Comparison of ENCODE assay signal across 18 cellular contexts in genomic region chr17:57957120-57957850, GRCh38. TPM values are rescaled to one million over a fixed set of nuclear protein-coding genes. Genes with fewer than 3 reads are reported as not detected.
A peak's percentile ranks its signal among the peaks of the same experiment; 100 is the strongest.
DNase-seq lines count a peak whose midpoint lies in the region; ATAC-seq, FAIRE-seq and TF ChIP-seq lines count a peak whose summit lies in the region.
"Had no signal": no experiment of that assay in that cellular context is flagged by ENCODE, and none has a peak within 500 bp of the region (broad histone marks: within the 10 kb centered on the region; RNA-seq: fewer than 3 reads in every experiment).

No MANE protein-coding gene starts in this region.

- FAIRE-seq in H1 (lab: Jason Lieb, UNC): no peak
- FAIRE-seq: islet of Langerhans had no signal

- H3K27ac ChIP-seq in right atrium auricular region (no peak overlapping the region), right cardiac atrium (ENCODE audit: low read length) (no peak overlapping the region), H1 (ENCODE audit: low read depth, low read length) (no peak overlapping the region)
- no peak overlapping the region for H3K27ac ChIP-seq in effector memory CD4-positive, alpha-beta T cell (ENCODE audit: insufficient read depth, low read length, poor library complexity, severe bottlenecking)
- H3K27ac ChIP-seq: VCaP had no signal

- H4K8ac ChIP-seq in H1 (ENCODE audit: extremely low read depth, insufficient read depth, low read length): no peak overlapping the region; the same call in 1 of the 2 replicates

- H3K23me2 ChIP-seq in H1 (ENCODE audit: low read depth, low read length): peaks cover 8% of the 10 kb centered on the region; the same call in 1 of the 2 replicates

- no peaks in the 10 kb centered on the region for H3K79me1 ChIP-seq in H1 (ENCODE audit: low read depth, low read length)

- no peak for TF ChIP-seq POLR2A in H1 (IDR thresholded peaks at IDR 0.05; ENCODE audit: control extremely low read depth in 1 of 2, low read depth in 2 of 2, low read length in 2 of 2)

- H3K79me2 ChIP-seq in H1 (ENCODE audit: control insufficient read depth in 1 of 2, insufficient read depth in 2 of 2, low read length in 2 of 2): no peaks in the 10 kb centered on the region

- H3K56ac ChIP-seq in H1 (replicated peaks; ENCODE audit: insufficient read length, low read depth, low read length): no peak overlapping the region

- H2BK5ac ChIP-seq in H1 (ENCODE audit: low read depth, low read length): no peak overlapping the region

- no peak overlapping the region for H3K4me3 ChIP-seq in right atrium auricular region
- H3K4me3 ChIP-seq in right cardiac atrium (ENCODE audit: low read length): no peak overlapping the region
- no peak overlapping the region for H3K4me3 ChIP-seq in H1 (ENCODE audit: extremely low read depth in 1 of 4, insufficient read depth in 2 of 4, low read depth in 3 of 4, low read length in 4 of 4)
- no peak overlapping the region for H3K4me3 ChIP-seq in effector memory CD4-positive, alpha-beta T cell (ENCODE audit: insufficient read depth, low read depth, low read length, poor library complexity, severe bottlenecking)
- H3K4me3 ChIP-seq: transverse colon had no signal

- POLR2A ChIA-PET in H1 (lab: Charles Lee; ENCODE audit: partially characterized antibody): interaction anchor here (0.7 to 2.6 kb wide), 7 partner anchors 10 to 102 kb away, joined by 3 to 9 read pairs (median 4); no protein-coding TSS in a partner anchor

- no peak overlapping the region for H3K14ac ChIP-seq in H1 (ENCODE audit: insufficient read length)

- DNase-seq in right atrium auricular region (ENCODE audit: low spot score) (peak; percentile 42), right cardiac atrium (no peak), H1 (ENCODE audit: low read depth in 1 of 2, low spot score in 2 of 2) (peak in 1 of 2 experiments; percentile 43), posterior vena cava (ENCODE audit: low spot score) (peak; percentile 26), NCI-H146 (lab: John Stamatoyannopoulos, UW) (no peak), pons (ENCODE audit: low spot score) (no peak)
- DNase-seq in effector memory CD4-positive, alpha-beta T cell: no peak
- DNase-seq: activated CD8-positive, alpha-beta T cell treated with anti-CD3 and anti-CD28 coated beads, Interleukin-2, amount 10 ng/mL, durations not matched to agents 7 days and 5 days; activated T-cell treated with anti-CD3 and anti-CD28 coated beads, Interleukin-2, amount 50 U/mL, for 72 hours; effector CD8-positive, alpha-beta T cell; heart right ventricle; NCI-H345; RPMI8226; T-helper 1 cell; transverse colon had no signal

- 0 out of 2 replicates have a peak overlapping the region, but pooled peaks have one; percentile 72 for H2BK15ac ChIP-seq in H1 (ENCODE audit: low read length)

- H4K91ac ChIP-seq in H1 (replicated peaks; ENCODE audit: insufficient read length, low read length): no peak overlapping the region

- no peak for ATAC-seq in right cardiac atrium
- ATAC-seq in GM21717 (IDR thresholded peaks at IDR 0.05; ENCODE audit: unreplicated experiment): no peak
- ATAC-seq: heart right ventricle had no signal

- TF ChIP-seq CTCF in right atrium auricular region (IDR thresholded peaks at IDR 0.05): no peak
- no peak for TF ChIP-seq CTCF in H1 (IDR thresholded peaks at IDR 0.05; ENCODE audit: control extremely low read depth in 1 of 3, insufficient read depth in 1 of 3, low read depth in 1 of 3, low read length in 3 of 3)

- 95% methylated on average over 8 of the region's 8 CpGs for WGBS in right cardiac atrium
- WGBS in H1 (ENCODE audit: extremely low coverage in 1 of 2, insufficient coverage in 1 of 2, insufficient read length in 1 of 2, insufficient replicate concordance in 2 of 2, low coverage in 1 of 2, low lambda C conversion rate in 2 of 2, missing lambda C conversion rate in 1 of 2), 2 experiments: 88% methylated on average over 8 of the region's 8 CpGs; no CpG with 5 or more reads in 1 of the 2 experiments

- CTCF ChIA-PET in H1 (lab: Charles Lee; ENCODE audit: partially characterized antibody): interaction anchor here (0.8 to 13.5 kb wide), 9 partner anchors 10 to 165 kb away, joined by 4 to 162 read pairs (median 9); no protein-coding TSS in a partner anchor

- no peak overlapping the region; the same call in 1 of the 2 replicates for H2AFZ ChIP-seq in H1 (ENCODE audit: low read length)

- TF ChIP-seq RAD21 in H1 (IDR thresholded peaks at IDR 0.05 in 1 of 2, conservative IDR thresholded peaks at IDR 0.05 in 1 of 2; ENCODE audit: low read depth in 2 of 2, low read length in 2 of 2): no peak

- no peak for TF ChIP-seq EP300 in H1 (IDR thresholded peaks at IDR 0.05; ENCODE audit: borderline replicate concordance in 1 of 2, low read depth in 2 of 2, low read length in 2 of 2)

- no peak overlapping the region for H3K4ac ChIP-seq in H1 (replicated peaks; ENCODE audit: insufficient read length, low read depth, low read length)

- H3K18ac ChIP-seq in H1 (ENCODE audit: extremely low read depth, low read length): no peak overlapping the region; the same call in 1 of the 2 replicates

- H3K23ac ChIP-seq in H1 (ENCODE audit: insufficient read length): no peak overlapping the region

- H2AK5ac ChIP-seq in H1 (ENCODE audit: low read depth, low read length): no peak overlapping the region

- intact Hi-C loops in right cardiac atrium (cut with DNase I): loop anchor here in 2 of 4 donors (5.0 to 10.0 kb wide), 2 partner anchors 62 to 65 kb away; no protein-coding TSS in a partner anchor
- intact Hi-C loops in posterior vena cava (cut with DNase I): loop anchor here (5.0 to 10.0 kb wide), 2 partner anchors 62 to 65 kb away; no protein-coding TSS in a partner anchor

- no peak overlapping the region for H2BK120ac ChIP-seq in H1 (replicated peaks; ENCODE audit: low read depth, low read length)

- no peaks in the 10 kb centered on the region for H3K27me3 ChIP-seq in right atrium auricular region
- H3K27me3 ChIP-seq in right cardiac atrium (ENCODE audit: control insufficient read depth, insufficient read depth): no peaks in the 10 kb centered on the region
- peaks cover 0 to 30% (median 20%) of the 10 kb centered on the region in 4 experiments; a peak in 6 of 7 replicates for H3K27me3 ChIP-seq in H1 (replicated peaks in 1 of 4; ENCODE audit: control insufficient read depth in 3 of 4, extremely low read depth in 1 of 4, insufficient read depth in 3 of 4, low read length in 3 of 4)
- H3K27me3 ChIP-seq in effector memory CD4-positive, alpha-beta T cell (replicated peaks; ENCODE audit: control insufficient read depth, insufficient read depth, low read length, poor library complexity, severe bottlenecking): peaks cover 5% of the 10 kb centered on the region
- H3K27me3 ChIP-seq: transverse colon had no signal

- no peak overlapping the region for H3K9ac ChIP-seq in H1 (replicated peaks in 1 of 4; ENCODE audit: extremely low read depth in 1 of 4, low read depth in 3 of 4, low read length in 3 of 4)

- no peak overlapping the region for H4K5ac ChIP-seq in H1 (ENCODE audit: insufficient read length, low read depth, low read length)

- peak overlapping the region; percentile 61; the same call in 1 of the 2 replicates for H2BK20ac ChIP-seq in H1 (ENCODE audit: low read length)

- H3K36me3 ChIP-seq in right atrium auricular region: no peaks in the 10 kb centered on the region
- no peaks in the 10 kb centered on the region for H3K36me3 ChIP-seq in H1 (ENCODE audit: control insufficient read depth in 2 of 4, insufficient read depth in 4 of 4, low read length in 3 of 4)
- H3K36me3 ChIP-seq in effector memory CD4-positive, alpha-beta T cell (ENCODE audit: control insufficient read depth, insufficient read depth, low read length): no peaks in the 10 kb centered on the region
- H3K36me3 ChIP-seq: heart right ventricle, transverse colon had no signal

- 0 out of 2 replicates have a peak overlapping the region, but pooled peaks have one; percentile 68 for H2BK12ac ChIP-seq in H1 (ENCODE audit: low read depth, low read length)

- H3K4me1 ChIP-seq in right atrium auricular region (peaks cover 0 to 31% of the 10 kb centered on the region in 2 donors), right cardiac atrium (ENCODE audit: control insufficient read depth, insufficient read depth, low read length) (peaks cover 20% of the 10 kb centered on the region), H1 (replicated peaks in 1 of 4; ENCODE audit: control insufficient read depth in 3 of 4, insufficient read depth in 4 of 4, low read length in 3 of 4) (peaks cover 10 to 23% (median 13%) of the 10 kb centered on the region in 4 experiments; a peak in 6 of 7 replicates)
- H3K4me1 ChIP-seq in effector memory CD4-positive, alpha-beta T cell (ENCODE audit: control insufficient read depth, insufficient read depth, low read length, poor library complexity, severe bottlenecking): peaks cover 16% of the 10 kb centered on the region

- no peaks in the 10 kb centered on the region for H4K20me1 ChIP-seq in H1 (replicated peaks in 1 of 2; ENCODE audit: control insufficient read depth in 1 of 2, insufficient read depth in 2 of 2, low read length in 2 of 2)

- H3K4me2 ChIP-seq in H1 (ENCODE audit: insufficient read depth in 1 of 2, low read depth in 2 of 2, low read length in 2 of 2): no peak overlapping the region; a peak in 1 of 4 replicates

- H3K9me3 ChIP-seq in right atrium auricular region (no peaks in the 10 kb centered on the region), right cardiac atrium (ENCODE audit: control insufficient read depth, low read length) (no peaks in the 10 kb centered on the region), H1 (ENCODE audit: insufficient read depth in 2 of 2, low read depth in 1 of 2, low read length in 1 of 2) (no peaks in the 10 kb centered on the region)
- no peaks in the 10 kb centered on the region for H3K9me3 ChIP-seq in effector memory CD4-positive, alpha-beta T cell (ENCODE audit: control insufficient read depth, low read length)
- H3K9me3 ChIP-seq: heart right ventricle, transverse colon had no signal

RNA-seq across cellular contexts. Expression of gene CUEDC1, which starts 2.1 kb away (rescaled TPM):
- total RNA-seq in right atrium auricular region: 10 to 100 TPM; 32.5 to 33.3 TPM
- total RNA-seq in right cardiac atrium: 10 to 100 TPM; 53.1 to 60.5 (median 55.1) TPM
- 41.0 TPM for polyA plus RNA-seq in right cardiac atrium
- 7.8 and 10.7 TPM in 2 replicates for total RNA-seq in H1 (2021; fragmentation: NEBNext Ultra II Directional; extraction: Animal tissue kit (Norgen Biotek cat#: 25700))
- polyA plus RNA-seq in H1 (2011; rRNA removed): 4.0 and 6.7 TPM in 2 replicates
- polyA plus RNA-seq in H1 (2011; cell fraction: cytosol; rRNA removed): 5.2 TPM
- polyA plus RNA-seq in H1 (2011; cell fraction: nucleus; rRNA removed): 12.0 TPM
- polyA plus RNA-seq in H1 (2012, experiment 1 of 2): 3.4 to 9.6 TPM (median 7.3 TPM) in 4 replicates
- 4.9 TPM for polyA plus RNA-seq in H1 (2012, experiment 2 of 2)
- polyA plus RNA-seq in H1 (2013, experiment 1 of 2): 5.8 TPM
- polyA plus RNA-seq in H1 (2013, experiment 2 of 2): 5.8 TPM
- 4.1 and 5.1 TPM in 2 replicates for polyA minus RNA-seq in H1 (2011; rRNA and poly(A)+ RNA removed)
- 2.2 TPM for polyA minus RNA-seq in H1 (2011; cell fraction: cytosol; rRNA and poly(A)+ RNA removed)
- polyA minus RNA-seq in H1 (2011; cell fraction: nucleus; rRNA and poly(A)+ RNA removed): 4.1 TPM
- total RNA-seq in posterior vena cava: 10 to 100 TPM; 42.3 to 43.6 TPM

RNA-seq across cellular contexts. Expression of gene VEZF1, which starts 30.8 kb away (rescaled TPM):
- total RNA-seq in right atrium auricular region (10 to 100 TPM; 65.9 to 77.1 TPM), right cardiac atrium (10 to 100 TPM; 67.4 to 74.6 (median 68.5) TPM), posterior vena cava (10 to 100 TPM; 56.1 to 61.8 TPM)
- polyA plus RNA-seq in right cardiac atrium (20.0 TPM), H1 (2011; rRNA removed) (21.5 and 28.9 TPM in 2 replicates)
- total RNA-seq in H1 (2021; fragmentation: NEBNext Ultra II Directional; extraction: Animal tissue kit (Norgen Biotek cat#: 25700)): 56.7 and 61.9 TPM in 2 replicates
- 25.3 TPM for polyA plus RNA-seq in H1 (2011; cell fraction: cytosol; rRNA removed)
- polyA plus RNA-seq in H1 (2011; cell fraction: nucleus; rRNA removed): 29.8 TPM
- 33.3 to 43.5 TPM (median 39.8 TPM) in 4 replicates for polyA plus RNA-seq in H1 (2012, experiment 1 of 2)
- 5.7 TPM for polyA plus RNA-seq in H1 (2012, experiment 2 of 2)
- 39.2 TPM for polyA plus RNA-seq in H1 (2013, experiment 1 of 2)
- 38.4 TPM for polyA plus RNA-seq in H1 (2013, experiment 2 of 2)
- 81.4 and 108 TPM in 2 replicates for polyA minus RNA-seq in H1 (2011; rRNA and poly(A)+ RNA removed)
- 35.6 TPM for polyA minus RNA-seq in H1 (2011; cell fraction: cytosol; rRNA and poly(A)+ RNA removed)
- polyA minus RNA-seq in H1 (2011; cell fraction: nucleus; rRNA and poly(A)+ RNA removed): 51.1 TPM

RNA-seq across cellular contexts. Expression of gene SRSF1, which starts 49.8 kb away (rescaled TPM):
- total RNA-seq in right atrium auricular region: 100 to 1,000 TPM in 1 of 2 donors, 10 to 100 TPM in 1; 70.6 to 101 TPM
- 100 to 1,000 TPM in 3 of 4 donors, 10 to 100 TPM in 1; 97.9 to 132 (median 126) TPM for total RNA-seq in right cardiac atrium
- 58.9 TPM for polyA plus RNA-seq in right cardiac atrium
- 429 and 433 TPM in 2 replicates for total RNA-seq in H1 (2021; fragmentation: NEBNext Ultra II Directional; extraction: Animal tissue kit (Norgen Biotek cat#: 25700))
- polyA plus RNA-seq in H1 (2011; rRNA removed): 149 and 300 TPM in 2 replicates
- 280 TPM for polyA plus RNA-seq in H1 (2011; cell fraction: cytosol; rRNA removed)
- 773 TPM for polyA plus RNA-seq in H1 (2011; cell fraction: nucleus; rRNA removed)
- polyA plus RNA-seq in H1 (2012, experiment 1 of 2): 330 to 434 TPM (median 366 TPM) in 4 replicates
- 60.0 TPM for polyA plus RNA-seq in H1 (2012, experiment 2 of 2)
- 237 TPM for polyA plus RNA-seq in H1 (2013, experiment 1 of 2)
- 241 TPM for polyA plus RNA-seq in H1 (2013, experiment 2 of 2)
- polyA minus RNA-seq in H1 (2011; rRNA and poly(A)+ RNA removed): 349 and 397 TPM in 2 replicates
- polyA minus RNA-seq in H1 (2011; cell fraction: cytosol; rRNA and poly(A)+ RNA removed): 389 TPM
- polyA minus RNA-seq in H1 (2011; cell fraction: nucleus; rRNA and poly(A)+ RNA removed): 594 TPM
- 100 to 1,000 TPM; 120 to 152 TPM for total RNA-seq in posterior vena cava

Comparison
In these comparisons a context has a peak if more than half of its experiments do, and no peak if none do; other contexts are left out.
1. DNase-seq: peak in right atrium auricular region (single experiment) and posterior vena cava (single experiment); none in right cardiac atrium (0 of 3), NCI-H146 (single experiment), effector memory CD4-positive, alpha-beta T cell (0 of 3) and pons (single experiment).